ENCODE assay signal across 11 cellular contexts in genomic region chr1:116769050-116769449, GRCh38. TPM values are rescaled to one million over a fixed set of nuclear protein-coding genes. Genes with fewer than 3 reads are reported as not detected.
DNase-seq lines count a peak whose midpoint lies in the region; ATAC-seq lines count a peak whose summit lies in the region.
"Had no signal": no experiment of that assay in that cellular context is flagged by ENCODE, and none has a peak within 500 bp of the region (broad histone marks: within the 10 kb centered on the region; RNA-seq: fewer than 3 reads in every experiment).

No MANE protein-coding gene starts in this region.

- intact Hi-C loops in activated CD4-positive, alpha-beta memory T cell treated with anti-CD3 and anti-CD28 coated beads for 36 hours (cut with micrococcal nuclease) = loop anchor here (1.0 to 10.0 kb wide), 10 partner anchors 15 to 596 kb away; partner anchors contain the start of genes CD2, MAN1A2 and TTF2

- H3K9me3 Mint-ChIP-seq in activated CD4-positive, alpha-beta memory T cell treated with anti-CD3 and anti-CD28 coated beads for 36 hours = no peaks in the 10 kb centered on the region

- peaks cover 94% of the 10 kb centered on the region for H3K4me1 Mint-ChIP-seq in activated CD4-positive, alpha-beta memory T cell treated with anti-CD3 and anti-CD28 coated beads for 36 hours (ENCODE audit: low read depth)

- H3K4me3 ChIP-seq in skin epidermis = no peak overlapping the region
- H3K4me3 ChIP-seq in H7 (ENCODE audit: insufficient read depth, low read depth, low read length) = no peak overlapping the region

- POLR2A ChIA-PET in activated CD4-positive, alpha-beta memory T cell treated with anti-CD3 and anti-CD28 coated beads for 36 hours (lab: Charles Lee) = interaction anchor here (0.9 to 19.5 kb wide), 13 partner anchors 9 to 293 kb away, joined by 3 to 1099 read pairs (median 25); partner anchors contain the start of genes CD2 and TTF2

- ATAC-seq in GM18907 (IDR thresholded peaks at IDR 0.05; ENCODE audit: unreplicated experiment) (peak; percentile 36), HG02852 (IDR thresholded peaks at IDR 0.05; ENCODE audit: unreplicated experiment) (peak; percentile 19), GM19467 (IDR thresholded peaks at IDR 0.05; ENCODE audit: unreplicated experiment) (no peak)
- ATAC-seq: HCT116, left lobe of liver had no signal

- H3K27ac Mint-ChIP-seq in activated CD4-positive, alpha-beta memory T cell treated with anti-CD3 and anti-CD28 coated beads for 36 hours = peak overlapping the region; percentile 99

- no peaks in the 10 kb centered on the region for H3K27me3 ChIP-seq in H7 (ENCODE audit: control insufficient read depth, insufficient read depth, low read length)

- H3K4me3 Mint-ChIP-seq in activated CD4-positive, alpha-beta memory T cell treated with anti-CD3 and anti-CD28 coated beads for 36 hours = peak overlapping the region; percentile 99

- H3K27me3 Mint-ChIP-seq in activated CD4-positive, alpha-beta memory T cell treated with anti-CD3 and anti-CD28 coated beads for 36 hours = peaks cover 3% of the 10 kb centered on the region

- CTCF ChIA-PET in activated CD4-positive, alpha-beta memory T cell treated with anti-CD3 and anti-CD28 coated beads for 36 hours (lab: Charles Lee) = interaction anchor here (0.6 to 10.8 kb wide), 18 partner anchors 14 to 658 kb away, joined by 3 to 181 read pairs (median 5); partner anchors contain the start of genes CD2 and TTF2

- peak; percentile 74 for DNase-seq in activated CD4-positive, alpha-beta memory T cell treated with anti-CD3 and anti-CD28 coated beads for 36 hours
- DNase-seq in KG1 (lab: John Stamatoyannopoulos, UW) = no peak
- DNase-seq in H7 = no peak
- DNase-seq: DMS79 treated with DMSO at 0.1 percent for 48 hours, NCI-H1436 treated with DMSO at 0.1 percent for 48 hours had no signal

- H3K36me3 ChIP-seq in H7 (replicated peaks; ENCODE audit: control insufficient read depth, insufficient read depth, low read length) = no peaks in the 10 kb centered on the region

- peaks cover 84% of the 10 kb centered on the region for H3K36me3 Mint-ChIP-seq in activated CD4-positive, alpha-beta memory T cell treated with anti-CD3 and anti-CD28 coated beads for 36 hours

- H3K27ac ChIP-seq in skin epidermis = peak overlapping the region in 11 of 21 experiments; percentile 20 to 92 (median 60)

RNA-seq across cellular contexts. Expression of gene CD2, which starts 14.8 kb away (rescaled TPM):
- 100 to 1,000 TPM; 335 to 355 TPM for total RNA-seq in activated CD4-positive, alpha-beta memory T cell treated with anti-CD3 and anti-CD28 coated beads for 36 hours
- total RNA-seq in H7 (2014; rRNA removed; shearing (Covaris generic)) = not detected in 2 replicates

Comparison
In these comparisons a context has a peak if more than half of its experiments do, and no peak if none do; other contexts are left out.
1. RNA of gene CD2, which starts 14.8 kb away (total RNA-seq): 335 to 355 TPM in activated CD4-positive, alpha-beta memory T cell treated with anti-CD3 and anti-CD28 coated beads for 36 hours; not detected in H7; every median in the first group is over 100 times any median in the second.